ENCODE assay signal across 20 cellular contexts in genomic region chr15:31887246-31887645, GRCh38. TPM values are rescaled to one million over a fixed set of nuclear protein-coding genes. Genes with fewer than 3 reads are reported as not detected.
DNase-seq lines count a peak whose midpoint lies in the region; ATAC-seq and TF ChIP-seq lines count a peak whose summit lies in the region.
"Had no signal": no experiment of that assay in that cellular context is flagged by ENCODE, and none has a peak within 500 bp of the region (broad histone marks: within the 10 kb centered on the region; RNA-seq: fewer than 3 reads in every experiment).

No MANE protein-coding gene starts in this region.

- H3K4me3 ChIP-seq in A673 (ENCODE audit: low read depth, low read length, poor library complexity, severe bottlenecking) (no peak overlapping the region), PC-3 (ENCODE audit: low read length) (no peak overlapping the region), hepatocyte (no peak overlapping the region), upper lobe of right lung (no peak overlapping the region), adrenal gland (no peak overlapping the region)
- H3K4me3 ChIP-seq: ascending aorta, thyroid gland had no signal

- no peak overlapping the region for H2AFZ ChIP-seq in PC-3 (ENCODE audit: low read length)
- H2AFZ ChIP-seq in hepatocyte = no peak overlapping the region

- H3K9me3 ChIP-seq in A673 (ENCODE audit: low read depth, low read length, poor library complexity, severe bottlenecking) = no peaks in the 10 kb centered on the region
- H3K9me3 ChIP-seq in PC-3 (ENCODE audit: low read length) = no peaks in the 10 kb centered on the region
- H3K9me3 ChIP-seq in hepatocyte (ENCODE audit: low read depth) = no peaks in the 10 kb centered on the region
- H3K9me3 ChIP-seq in upper lobe of right lung = no peaks in the 10 kb centered on the region
- no peaks in the 10 kb centered on the region for H3K9me3 ChIP-seq in adrenal gland (replicated peaks in 1 of 3)
- H3K9me3 ChIP-seq: ascending aorta, thyroid gland had no signal

- no peak overlapping the region for H3K4me2 ChIP-seq in PC-3 (ENCODE audit: low read length)
- H3K4me2 ChIP-seq in hepatocyte = no peak overlapping the region

- H3K36me3 ChIP-seq in A673 (ENCODE audit: insufficient read depth, low read length, poor library complexity, severe bottlenecking) (no peaks in the 10 kb centered on the region), PC-3 (ENCODE audit: low read depth, low read length) (no peaks in the 10 kb centered on the region), hepatocyte (replicated peaks; ENCODE audit: insufficient read depth, low read depth) (no peaks in the 10 kb centered on the region), upper lobe of right lung (no peaks in the 10 kb centered on the region), adrenal gland (replicated peaks in 1 of 2) (no peaks in the 10 kb centered on the region)
- H3K36me3 ChIP-seq: ascending aorta, thyroid gland had no signal

- H3K79me2 ChIP-seq in PC-3 (ENCODE audit: low read length) (no peaks in the 10 kb centered on the region), hepatocyte (no peaks in the 10 kb centered on the region)

- H3K4me1 ChIP-seq in A673 (ENCODE audit: insufficient read depth, low read length, poor library complexity, severe bottlenecking) (no peaks in the 10 kb centered on the region), PC-3 (ENCODE audit: insufficient read depth, low read length) (no peaks in the 10 kb centered on the region), hepatocyte (ENCODE audit: insufficient read depth) (no peaks in the 10 kb centered on the region), upper lobe of right lung (no peaks in the 10 kb centered on the region), adrenal gland (replicated peaks in 1 of 2) (no peaks in the 10 kb centered on the region)
- H3K4me1 ChIP-seq: ascending aorta, thyroid gland had no signal

- ATAC-seq in PC-3 = no peak
- ATAC-seq in upper lobe of right lung = no peak
- ATAC-seq in GM18498 (IDR thresholded peaks at IDR 0.05; ENCODE audit: unreplicated experiment) = no peak
- ATAC-seq: sciatic nerve had no signal

- CTCF ChIA-PET in A673 (lab: Charles Lee) = no interaction called here
- CTCF ChIA-PET in PC-3 (lab: Charles Lee) = no interaction called here

- H3K27ac ChIP-seq in A673 (ENCODE audit: low read depth, low read length, poor library complexity, severe bottlenecking) (no peak overlapping the region), PC-3 (ENCODE audit: low read length) (no peak overlapping the region), hepatocyte (no peak overlapping the region), upper lobe of right lung (no peak overlapping the region), adrenal gland (no peak overlapping the region)
- H3K27ac ChIP-seq: ascending aorta, thyroid gland had no signal

- H3F3A ChIP-seq in PC-3 (ENCODE audit: low read length, unreplicated experiment) = no peaks in the 10 kb centered on the region

- WGBS in hepatocyte (ENCODE audit: low lambda C conversion rate, missing lambda C conversion rate) = 32% methylated on average over 9 of the region's 9 CpGs
- WGBS in adrenal gland, 4 donors = 13 to 27% (median 18%) methylated on average over 9 of the region's 9 CpGs

- H3K9me2 ChIP-seq in PC-3 (replicated peaks; ENCODE audit: low read length) (no peaks in the 10 kb centered on the region), hepatocyte (replicated peaks; ENCODE audit: insufficient read depth) (no peaks in the 10 kb centered on the region)

- H3K9ac ChIP-seq in PC-3 (ENCODE audit: low read length) = no peak overlapping the region

- BruUV-seq in A673 (replicated peaks; lab: Mats Ljungman, UMichigan) = no TSS peak
- no TSS peak for BruUV-seq in PC-3 (replicated peaks; lab: Mats Ljungman, UMichigan)

- POLR2A ChIA-PET in A673 (lab: Charles Lee; ENCODE audit: low non-redundant PET) = no interaction called here
- POLR2A ChIA-PET in PC-3 (lab: Charles Lee; ENCODE audit: unreplicated experiment) = no interaction called here

- TF ChIP-seq CTCF in A673 (conservative IDR thresholded peaks at IDR 0.05; ENCODE audit: low read depth, low read length) = 0 out of 2 replicates have a peak, but pooled peaks have one; percentile 12
- TF ChIP-seq CTCF in GM12872 (IDR thresholded peaks at IDR 0.05; ENCODE audit: insufficient read depth, low read depth, low read length) = 0 out of 3 replicates have a peak, but pooled peaks have one; percentile 9
- TF ChIP-seq CTCF in PC-3 (conservative IDR thresholded peaks at IDR 0.05; ENCODE audit: low read depth, low read length) = 0 out of 2 replicates have a peak, but pooled peaks have one; percentile 8
- TF ChIP-seq CTCF in hepatocyte (IDR thresholded peaks at IDR 0.05; ENCODE audit: poor library complexity) = peak; percentile 8
- no peak for TF ChIP-seq CTCF in upper lobe of right lung (IDR thresholded peaks at IDR 0.05)
- TF ChIP-seq CTCF in adrenal gland (IDR thresholded peaks at IDR 0.05) = no peak

- H3K27me3 ChIP-seq in A673 (replicated peaks; ENCODE audit: insufficient read depth, low read depth, low read length, poor library complexity) (no peaks in the 10 kb centered on the region), PC-3 (ENCODE audit: low read length) (0 out of 2 replicates have a peak, but pooled peaks cover 14% of the 10 kb centered on the region), hepatocyte (peaks cover 4% of the 10 kb centered on the region), upper lobe of right lung (peaks cover 18% of the 10 kb centered on the region), adrenal gland (no peaks in the 10 kb centered on the region)
- H3K27me3 ChIP-seq: ascending aorta, thyroid gland had no signal

- H4K20me1 ChIP-seq in PC-3 (ENCODE audit: low read length) (no peaks in the 10 kb centered on the region), hepatocyte (ENCODE audit: insufficient read depth, poor library complexity, severe bottlenecking) (no peaks in the 10 kb centered on the region)

- intact Hi-C loops in A673 (cut with micrococcal nuclease; ENCODE audit: unreplicated experiment) = no loop called here
- intact Hi-C loops in PC-3 (cut with micrococcal nuclease) = no loop called here
- intact Hi-C loops in upper lobe of right lung (cut with DNase I) = no loop called here
- intact Hi-C loops in adrenal gland (cut with DNase I) = no loop called here

- DNase-seq in A673 (ENCODE audit: low spot score) (no peak), PC-3 (no peak), hepatocyte (ENCODE audit: low spot score) (no peak), upper lobe of right lung (no peak), adrenal gland (no peak), NCI-H345 treated with DMSO at 0.1 percent for 48 hours (lab: John Stamatoyannopoulos, UW; ENCODE audit: unreplicated experiment) (no peak)
- DNase-seq: activated effector memory CD4-positive, alpha-beta T cell treated with Interleukin-2 at 50 U/mL for 16 hours; AML-193; Calu3; GDM1; GOT3; NCI-H187 treated with DMSO at 0.1 percent for 48 hours; NCI-H774; RPMI8226; stimulated activated CD4-positive, alpha-beta T cell treated with anti-CD3 and anti-CD28 coated beads, Interleukin-4, amount 100 ng/mL, for 24 hours; thyroid gland had no signal

- no peak for TF ChIP-seq POLR2A in adrenal gland (IDR thresholded peaks at IDR 0.05)

RNA-seq across cellular contexts. Expression of gene OTUD7A, which starts 16.8 kb away (rescaled TPM):
- total RNA-seq in A673 (2021) (0.73 and 0.98 TPM in 2 replicates), PC-3 (2014; rRNA removed) (not detected in 2 replicates), hepatocyte (0.23 and 4.3 TPM in 2 replicates), upper lobe of right lung (2.8 TPM), adrenal gland (1 to 10 TPM in 7 of 8 donors, under 1 TPM in 1; 0.67 to 4.0 (median 1.9) TPM)
- polyA plus RNA-seq in hepatocyte (0.57 and 0.76 TPM in 2 replicates), adrenal gland (1 to 10 TPM in 1 of 3 donors, under 1 TPM in 2; 0.44 to 1.5 (median 0.64) TPM)

Comparison
In these comparisons a context has a peak if more than half of its experiments do, and no peak if none do; other contexts are left out.
1. CTCF ChIP-seq: peak in A673 (single experiment), GM12872 (single experiment), PC-3 (single experiment) and hepatocyte (single experiment); none in upper lobe of right lung (single experiment) and adrenal gland (0 of 6).